Comparison of ENCODE assay signal across 1 cellular context in genomic region chr14:50116221-50116956, GRCh38.
TF ChIP-seq lines count a peak whose summit lies in the region.

TSS of gene VCPKMT (minus strand) at chr14:50116572. CDS start at chr14:50116552, 20 bp downstream.

TF ChIP-seq in K562, 482 proteins besides CTCF, POLR2A, EP300 and RAD21 (continued from another document and continues in another):
- peak; percentile 73 for TF ChIP-seq POLR2H (tag; IDR thresholded peaks at IDR 0.05; ENCODE audit: low read depth)
- peak; percentile 77 for TF ChIP-seq FOXP1 (CRISPR knock-in tag; IDR thresholded peaks at IDR 0.05)
- TF ChIP-seq HMG20B (CRISPR knock-in tag; IDR thresholded peaks at IDR 0.05), result no peak
- peak; percentile 60 to 75; a peak in 2 of 4 replicates for TF ChIP-seq SIN3A (IDR thresholded peaks at IDR 0.05; ENCODE audit: borderline replicate concordance in 2 of 2, control insufficient read depth in 1 of 2, low read depth in 2 of 2, low read length in 2 of 2)
- peak; percentile 95 for TF ChIP-seq PHF20 (IDR thresholded peaks at IDR 0.05; ENCODE audit: partially characterized antibody)
- peak; percentile 29; the same call in 1 of the 2 replicates for TF ChIP-seq FOXP4 (CRISPR knock-in tag; IDR thresholded peaks at IDR 0.05; ENCODE audit: borderline replicate concordance)
- no peak for TF ChIP-seq FIP1L1 (IDR thresholded peaks at IDR 0.05; ENCODE audit: low read depth, low read length, poor library complexity, severe bottlenecking)
- no peak for TF ChIP-seq NFE2L1 (tag; IDR thresholded peaks at IDR 0.05; ENCODE audit: borderline replicate concordance, low read depth)
- peak; percentile 82 for TF ChIP-seq THAP12 (CRISPR knock-in tag; IDR thresholded peaks at IDR 0.05)
- TF ChIP-seq GTF2E2 (tag; IDR thresholded peaks at IDR 0.05), result peak; percentile 35; the same call in 1 of the 2 replicates
- TF ChIP-seq MCM5 (IDR thresholded peaks at IDR 0.05; ENCODE audit: low read depth), result no peak
- no peak for TF ChIP-seq CREB5 (CRISPR knock-in tag; IDR thresholded peaks at IDR 0.05)
- peak; percentile 69; the same call in 1 of the 2 replicates for TF ChIP-seq KLF6 (CRISPR knock-in tag; IDR thresholded peaks at IDR 0.05; ENCODE audit: borderline replicate concordance)
- no peak for TF ChIP-seq ZNF76 (CRISPR knock-in tag; IDR thresholded peaks at IDR 0.05; ENCODE audit: borderline replicate concordance)
- peak; percentile 63 for TF ChIP-seq MEIS2 (IDR thresholded peaks at IDR 0.05; ENCODE audit: partially characterized antibody)
- TF ChIP-seq STAG1 (CRISPR knock-in tag; IDR thresholded peaks at IDR 0.05; ENCODE audit: borderline replicate concordance), result no peak
- TF ChIP-seq DNMT1 (IDR thresholded peaks at IDR 0.05), result no peak
- no peak for TF ChIP-seq E2F8 (IDR thresholded peaks at IDR 0.05; ENCODE audit: low read depth, partially characterized antibody)
- TF ChIP-seq HDAC8 (tag; IDR thresholded peaks at IDR 0.05), result no peak
- no peak for TF ChIP-seq RBM34 (IDR thresholded peaks at IDR 0.05; ENCODE audit: borderline replicate concordance, insufficient read depth, low read length)
- TF ChIP-seq TSHZ1 (CRISPR knock-in tag; IDR thresholded peaks at IDR 0.05), result no peak
- peak; percentile 84 for TF ChIP-seq TBP (optimal IDR thresholded peaks at IDR 0.05; ENCODE audit: low read depth, low read length)
- peak; percentile 70; the same call in 1 of the 2 replicates for TF ChIP-seq MYC (IDR thresholded peaks at IDR 0.05; ENCODE audit: low read depth, low read length)
- TF ChIP-seq MYC (CRISPR knock-in tag; IDR thresholded peaks at IDR 0.05; ENCODE audit: borderline replicate concordance, low read depth), result peak; percentile 58; the same call in 1 of the 2 replicates
- peak; percentile 69 for TF ChIP-seq TAF9B (IDR thresholded peaks at IDR 0.05; ENCODE audit: partially characterized antibody)
- TF ChIP-seq HMGN3 (IDR thresholded peaks at IDR 0.05; ENCODE audit: borderline replicate concordance, extremely low read depth, insufficient read length, low read depth, low read length), result peak; percentile 42
- no peak for TF ChIP-seq HMGXB4 (CRISPR knock-in tag; IDR thresholded peaks at IDR 0.05)
- TF ChIP-seq SETDB1 (IDR thresholded peaks at IDR 0.05; ENCODE audit: low read length), result no peak
- no peak for TF ChIP-seq ILK (tag; IDR thresholded peaks at IDR 0.05; ENCODE audit: borderline replicate concordance, low read depth)
- no peak for TF ChIP-seq ZNF699 (CRISPR knock-in tag; IDR thresholded peaks at IDR 0.05; ENCODE audit: insufficient replicate concordance)
- no peak for TF ChIP-seq KAT2B (IDR thresholded peaks at IDR 0.05; ENCODE audit: low read depth, low read length)
- no peak for TF ChIP-seq GATAD2B (IDR thresholded peaks at IDR 0.05; ENCODE audit: borderline replicate concordance)
- no peak for TF ChIP-seq ZNF124 (CRISPR knock-in tag; IDR thresholded peaks at IDR 0.05)
- no peak for TF ChIP-seq CBFA2T3 (IDR thresholded peaks at IDR 0.05)
- peak; percentile 52; the same call in 1 of the 2 replicates for TF ChIP-seq ZNF592 (IDR thresholded peaks at IDR 0.05)
- TF ChIP-seq PHTF2 (CRISPR knock-in tag; IDR thresholded peaks at IDR 0.05), result no peak
- TF ChIP-seq ZNF79 (CRISPR knock-in tag; IDR thresholded peaks at IDR 0.05; ENCODE audit: low read depth), result no peak
- TF ChIP-seq ZFPM2 (CRISPR knock-in tag; IDR thresholded peaks at IDR 0.05), result no peak
- no peak for TF ChIP-seq MITF (IDR thresholded peaks at IDR 0.05)
- TF ChIP-seq PHF8 (IDR thresholded peaks at IDR 0.05; ENCODE audit: borderline replicate concordance, low read length), result peak; percentile 84; the same call in 1 of the 2 replicates
- 0 out of 2 replicates have a peak, but pooled peaks have one; percentile 34 for TF ChIP-seq MBD2 (IDR thresholded peaks at IDR 0.05; ENCODE audit: borderline replicate concordance, low read depth)
